ENCODE assay signal across 9 cellular contexts in the genomic region with DNA sequence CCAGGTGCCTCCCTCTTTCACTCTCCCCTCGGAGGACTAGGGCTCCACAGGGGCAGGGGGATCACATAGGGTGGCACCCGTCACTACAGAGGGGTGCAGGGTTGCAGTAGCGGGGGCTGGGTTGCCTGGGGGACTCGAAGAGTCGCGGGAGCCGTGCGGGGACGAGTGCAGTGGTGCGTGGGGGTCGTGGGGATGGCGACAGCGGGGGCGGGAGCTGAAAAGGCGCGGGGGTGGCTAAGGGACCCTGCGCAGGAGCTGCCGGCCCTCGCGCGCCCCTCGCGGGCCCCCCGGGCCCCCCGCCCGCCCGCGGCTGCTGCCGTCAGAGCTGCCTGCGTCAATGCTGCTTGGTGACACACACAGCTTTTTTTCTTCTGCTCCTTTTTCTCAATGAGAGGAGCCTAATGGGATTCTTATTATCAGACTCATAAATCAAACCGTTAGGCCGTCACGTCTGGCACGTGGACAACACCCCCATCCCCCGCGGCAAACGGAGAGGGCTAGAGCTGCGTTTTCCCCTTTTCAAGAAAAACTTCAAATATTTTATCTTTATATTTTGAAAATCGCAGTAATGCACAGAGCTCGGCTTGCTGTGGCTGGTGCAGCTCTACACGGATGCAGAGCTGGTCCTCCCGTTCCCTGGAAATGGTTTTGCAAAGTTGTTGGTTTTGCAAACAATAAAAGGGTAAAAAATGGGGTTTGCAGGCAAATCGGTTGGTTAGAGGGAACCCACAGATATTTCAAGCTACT.
DNase-seq lines count a peak whose midpoint lies in the region; ATAC-seq and TF ChIP-seq lines count a peak whose summit lies in the region.
"Had no signal": no experiment of that assay in that cellular context is flagged by ENCODE, and none has a peak within 500 bp of the region (broad histone marks: within the 10 kb centered on the region; RNA-seq: fewer than 3 reads in every experiment).

No MANE protein-coding gene starts in this region.

- POLR2A ChIA-PET in OCI-LY7 (lab: Charles Lee), result no interaction called here

- ATAC-seq in GM21390 (IDR thresholded peaks at IDR 0.05; ENCODE audit: unreplicated experiment), result no peak
- ATAC-seq in GM21447 (IDR thresholded peaks at IDR 0.05; ENCODE audit: unreplicated experiment), result no peak

- BruUV-seq in OCI-LY7 (replicated peaks; lab: Mats Ljungman, UMichigan), result no TSS peak

- peaks cover 0 to 3% of the 10 kb centered on the region in 2 donors for H3K4me1 ChIP-seq in esophagus (ENCODE audit: control insufficient read depth in 2 of 2, insufficient read depth in 2 of 2, low read length in 1 of 2)
- no peaks in the 10 kb centered on the region for H3K4me1 ChIP-seq in OCI-LY7 (ENCODE audit: insufficient read depth, low read length, poor library complexity, severe bottlenecking)

- no peak overlapping the region for H2AFZ ChIP-seq in OCI-LY7 (ENCODE audit: low read length)

- H3K36me3 Mint-ChIP-seq in nephron (ENCODE audit: low read depth), result no peaks in the 10 kb centered on the region

- no peak overlapping the region for H3K4me2 ChIP-seq in OCI-LY7 (ENCODE audit: low read length)

- H3K27me3 ChIP-seq in esophagus (ENCODE audit: control insufficient read depth in 1 of 2, insufficient read depth in 2 of 2, low read length in 2 of 2), result peaks cover 6 to 7% of the 10 kb centered on the region in 2 donors

- CTCF ChIA-PET in OCI-LY7 (lab: Charles Lee; ENCODE audit: unreplicated experiment), result no interaction called here

- H4K20me1 ChIP-seq in OCI-LY7 (ENCODE audit: insufficient read depth, low read length), result no peaks in the 10 kb centered on the region

- no peak overlapping the region for H3K4me3 ChIP-seq in esophagus (ENCODE audit: low read depth in 1 of 2, low read length in 2 of 2)
- no peak overlapping the region for H3K4me3 ChIP-seq in OCI-LY7 (ENCODE audit: low read depth, low read length, poor library complexity, severe bottlenecking)

- peak overlapping the region; percentile 73 to 85 (median 82) for H3K4me3 Mint-ChIP-seq in nephron
- H3K4me3 Mint-ChIP-seq: activated T-cell treated with anti-CD3 and anti-CD28 coated beads, Interleukin-2, amount 50 U/mL, for 72 hours had no signal

- peaks cover 64% of the 10 kb centered on the region for H3K4me1 Mint-ChIP-seq in nephron

- no peaks in the 10 kb centered on the region for H3K9me3 ChIP-seq in esophagus (ENCODE audit: control insufficient read depth in 2 of 2, insufficient read depth in 1 of 2, low read depth in 1 of 2, low read length in 1 of 2)
- no peaks in the 10 kb centered on the region for H3K9me3 ChIP-seq in OCI-LY7 (ENCODE audit: low read length)

- DNase-seq in AG20443 (ENCODE audit: low spot score), result peak; percentile 82
- DNase-seq in NCI-H2171 treated with DMSO at 0.1 percent for 48 hours (lab: John Stamatoyannopoulos, UW), result peak; percentile 28
- no peak for DNase-seq in OCI-LY7 (ENCODE audit: low spot score)
- no peak for DNase-seq in stimulated activated CD4-positive, alpha-beta T cell treated with anti-CD3 and anti-CD28 coated beads, Interleukin-2, amount 100 ng/mL, for 48 hours
- DNase-seq: activated T-cell treated with anti-CD3 and anti-CD28 coated beads, Interleukin-2, amount 50 U/mL, for 72 hours had no signal

- intact Hi-C loops in OCI-LY7 (cut with micrococcal nuclease; ENCODE audit: unreplicated experiment), result no loop called here

- no peaks in the 10 kb centered on the region for H3K9me3 Mint-ChIP-seq in nephron
- H3K9me3 Mint-ChIP-seq: activated T-cell treated with anti-CD3 and anti-CD28 coated beads, Interleukin-2, amount 50 U/mL, for 72 hours had no signal

- H3K36me3 ChIP-seq in esophagus (ENCODE audit: control insufficient read depth in 2 of 2, insufficient read depth in 2 of 2, low read length in 1 of 2) (no peaks in the 10 kb centered on the region), OCI-LY7 (ENCODE audit: insufficient read depth, low read length) (no peaks in the 10 kb centered on the region)

- peaks cover 60% of the 10 kb centered on the region for H3K27me3 Mint-ChIP-seq in nephron (ENCODE audit: low read depth)

- TF ChIP-seq CTCF in nephron (IDR thresholded peaks at IDR 0.05; ENCODE audit: unreplicated experiment in 3 of 3) (no peak), OCI-LY7 (conservative IDR thresholded peaks at IDR 0.05; ENCODE audit: low read length) (no peak)

- H3K9me2 ChIP-seq in OCI-LY7 (ENCODE audit: insufficient read depth, low read length), result no peaks in the 10 kb centered on the region

- peak overlapping the region; percentile 43 to 63 for H3K27ac ChIP-seq in esophagus (ENCODE audit: low read depth in 2 of 2, low read length in 1 of 2)
- no peak overlapping the region for H3K27ac ChIP-seq in OCI-LY7 (ENCODE audit: low read depth, low read length, poor library complexity, severe bottlenecking)

- WGBS in esophagus, 2 donors, result 1 to 2% methylated on average over 35 to 43 of the region's 43 CpGs

- H3K79me2 ChIP-seq in OCI-LY7 (ENCODE audit: insufficient read depth, low read depth, low read length), result no peaks in the 10 kb centered on the region

- H3K27ac Mint-ChIP-seq in nephron, result peak overlapping the region; percentile 55 to 82 (median 80)
- H3K27ac Mint-ChIP-seq: activated T-cell treated with anti-CD3 and anti-CD28 coated beads, Interleukin-2, amount 50 U/mL, for 72 hours had no signal

Comparison
In these comparisons a context has a peak if more than half of its experiments do, and no peak if none do; other contexts are left out.
1. DNase-seq: peak in AG20443 (single experiment) and NCI-H2171 treated with DMSO at 0.1 percent for 48 hours (single experiment); none in OCI-LY7 (single experiment) and stimulated activated CD4-positive, alpha-beta T cell treated with anti-CD3 and anti-CD28 coated beads, Interleukin-2, amount 100 ng/mL, for 48 hours (0 of 2).